1 cellular context compared by ENCODE assay signal in the genomic region with DNA sequence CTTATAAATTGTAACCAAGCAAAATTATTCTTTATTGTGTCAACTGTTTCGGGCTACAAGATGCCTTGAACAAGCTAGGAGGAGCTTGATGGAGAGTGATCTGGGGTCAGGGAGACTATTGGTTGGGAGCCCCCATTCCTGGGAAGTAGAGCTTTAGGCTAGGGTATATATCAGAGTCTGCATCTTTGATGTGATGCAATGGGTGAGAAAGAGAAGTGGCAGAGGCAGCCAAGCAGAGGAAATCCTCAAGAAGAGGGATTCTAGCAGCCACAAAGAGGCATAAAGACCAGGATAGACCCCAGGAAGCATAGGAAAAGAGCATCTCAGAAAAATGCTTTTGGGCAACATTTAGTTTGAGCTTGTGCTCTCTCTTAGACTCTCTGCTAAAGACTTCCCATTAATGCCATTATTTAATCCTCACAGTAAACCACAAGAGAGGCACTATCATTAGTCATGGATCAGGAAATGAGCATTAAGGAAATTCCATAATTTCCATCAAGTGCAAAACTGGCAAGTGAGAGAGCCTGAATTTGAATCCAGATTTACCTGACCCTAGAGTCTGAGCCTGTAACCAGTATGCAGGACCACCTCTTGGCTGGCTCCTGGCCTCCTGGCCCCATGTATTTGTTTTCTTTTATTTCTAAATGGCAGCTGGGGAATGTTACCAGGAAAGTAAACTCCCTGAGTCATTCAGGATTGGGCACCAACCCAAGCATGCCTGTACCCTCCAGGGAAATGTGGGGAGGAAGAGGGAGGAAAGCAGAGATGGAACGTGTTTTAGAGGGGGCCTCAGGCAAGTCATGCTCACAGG.
TF ChIP-seq lines count a peak whose summit lies in the region.

No MANE protein-coding gene starts in this region.

TF ChIP-seq in IMR-90, 13 proteins besides CTCF, POLR2A, EP300 and RAD21 (continued from another document):
- peak; percentile 41; the same call in 1 of the 2 replicates for TF ChIP-seq NFE2L2 (IDR thresholded peaks at IDR 0.05; ENCODE audit: low read depth, low read length)
- TF ChIP-seq BHLHE40 (IDR thresholded peaks at IDR 0.05; ENCODE audit: low read depth, low read length), result no peak
